In the genomic region with DNA sequence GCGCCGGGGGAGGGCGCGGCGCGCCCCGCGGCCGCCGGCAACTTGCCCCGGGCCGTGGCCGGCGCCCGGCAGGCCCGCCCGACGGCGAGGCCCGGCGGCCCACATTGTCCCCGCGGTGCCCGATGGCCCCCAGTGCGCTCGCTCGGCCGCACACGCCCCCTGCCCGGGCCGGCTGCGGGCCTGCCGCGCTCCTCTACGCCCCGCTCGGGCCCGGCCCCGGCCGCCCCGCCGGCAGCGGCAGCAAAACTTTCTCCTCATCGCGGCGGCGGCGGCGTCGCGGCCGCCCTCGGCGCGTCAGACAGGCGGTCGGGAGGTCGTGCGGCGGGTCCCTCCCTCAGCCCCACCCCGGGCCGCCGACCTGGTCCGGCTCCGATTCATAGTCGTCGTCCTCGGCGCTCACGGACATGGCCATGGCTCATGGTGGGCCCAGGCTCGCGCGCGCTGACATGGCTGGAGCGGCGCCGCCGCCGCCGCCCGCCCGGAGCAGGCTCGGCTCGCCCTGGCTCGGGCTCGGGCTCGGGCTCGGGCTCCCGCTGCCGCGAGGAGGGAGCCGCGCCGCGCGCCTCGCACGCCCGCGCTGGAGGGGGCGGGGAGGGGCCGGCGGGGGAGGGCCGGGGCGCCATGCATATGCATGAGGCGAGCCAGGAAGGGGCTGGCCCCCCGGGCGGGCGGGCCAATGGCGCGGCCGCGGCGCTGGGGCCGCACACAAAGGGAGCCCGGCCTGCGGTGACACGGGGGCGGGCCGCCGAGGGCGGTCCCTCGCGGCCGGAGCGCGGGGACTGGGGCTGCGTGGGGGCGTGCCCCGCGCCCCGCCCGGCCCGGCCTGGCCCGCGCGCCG, we compare ENCODE assay signal across 8 cellular contexts.
DNase-seq lines count a peak whose midpoint lies in the region; ATAC-seq and TF ChIP-seq lines count a peak whose summit lies in the region.

No MANE protein-coding gene starts in this region.

- ATAC-seq in GM19324 (IDR thresholded peaks at IDR 0.05; ENCODE audit: low FRiP score, unreplicated experiment): peak; percentile 88
- ATAC-seq in HG03442 (IDR thresholded peaks at IDR 0.05; ENCODE audit: unreplicated experiment): peak; percentile 77
- ATAC-seq in activated CD8-positive, alpha-beta T cell treated with anti-CD3 and anti-CD28 coated beads for 36 hours: peak; percentile 92

- H3K23ac ChIP-seq in mesendoderm (ENCODE audit: low read length): no peak overlapping the region

- no peak overlapping the region for H4K8ac ChIP-seq in mesendoderm (ENCODE audit: low read depth, low read length)

- peak overlapping the region; percentile 75 for H3K27ac ChIP-seq in mesendoderm (ENCODE audit: low read depth, low read length)

- no CpG with 5 or more reads among the region's 138 CpGs for WGBS in mesendoderm (ENCODE audit: extremely low coverage, insufficient coverage, low lambda C conversion rate)

- TF ChIP-seq CTCF in CD14-positive monocyte (IDR thresholded peaks at IDR 0.05): no peak
- no peak for TF ChIP-seq CTCF in activated CD8-positive, alpha-beta T cell treated with anti-CD3 and anti-CD28 coated beads for 36 hours (IDR thresholded peaks at IDR 0.05)

- no peaks in the 10 kb centered on the region for H3K36me3 ChIP-seq in mesendoderm (ENCODE audit: control insufficient read depth, insufficient read depth, low read length)

- peaks cover 4 to 9% of the 10 kb centered on the region in 2 donors for H3K36me3 Mint-ChIP-seq in CD14-positive monocyte
- peaks cover 19% of the 10 kb centered on the region for H3K36me3 Mint-ChIP-seq in activated CD8-positive, alpha-beta T cell treated with anti-CD3 and anti-CD28 coated beads for 36 hours (ENCODE audit: low read depth)

- CTCF ChIA-PET in activated CD8-positive, alpha-beta T cell treated with anti-CD3 and anti-CD28 coated beads for 36 hours (lab: Charles Lee): interaction anchor here (3.3 kb wide), 1 partner anchor 11 kb away, joined by 16 read pairs; no protein-coding TSS in a partner anchor

- H3K4me2 ChIP-seq in mesendoderm (ENCODE audit: low read length): peak overlapping the region; percentile 89

- no peak overlapping the region for H4K5ac ChIP-seq in mesendoderm (ENCODE audit: low read length)

- H3K56ac ChIP-seq in mesendoderm (ENCODE audit: low read length): peak overlapping the region; percentile 89

- peaks cover 7% of the 10 kb centered on the region for H3K4me1 ChIP-seq in mesendoderm (ENCODE audit: control insufficient read depth, low read depth, low read length)

- DNase-seq in CD14-positive monocyte (ENCODE audit: low spot score): peak; percentile 85
- peak; percentile 94 for DNase-seq in NCI-H748 (lab: John Stamatoyannopoulos, UW; ENCODE audit: unreplicated experiment)
- DNase-seq in activated CD8-positive, alpha-beta T cell treated with anti-CD3 and anti-CD28 coated beads for 36 hours: peak; percentile 90
- peak; percentile 81 for DNase-seq in effector CD8-positive, alpha-beta T cell (lab: John Stamatoyannopoulos, UW)
- DNase-seq in mesendoderm: peak; percentile 91
- DNase-seq in stimulated activated CD8-positive, alpha-beta memory T cell treated with anti-CD3 and anti-CD28 coated beads, Interleukin-12 subunit alpha, Interleukin-12 subunit beta, amount 100 ng/mL, for 24 hours (ENCODE audit: extremely low read depth): peak; percentile 71

- H3K9ac ChIP-seq in mesendoderm (ENCODE audit: low read length): peak overlapping the region; percentile 82

- H2BK120ac ChIP-seq in mesendoderm (ENCODE audit: low read depth, low read length): no peak overlapping the region

- peak overlapping the region; percentile 49 for H3K4me3 ChIP-seq in mesendoderm (ENCODE audit: low read length)

- no peaks in the 10 kb centered on the region for H3K9me3 Mint-ChIP-seq in CD14-positive monocyte
- H3K9me3 Mint-ChIP-seq in activated CD8-positive, alpha-beta T cell treated with anti-CD3 and anti-CD28 coated beads for 36 hours: no peaks in the 10 kb centered on the region

- intact Hi-C loops in CD14-positive monocyte (cut with micrococcal nuclease): loop anchor here in 1 of 2 donors (10.0 kb wide), 1 partner anchor 72 kb away; no protein-coding TSS in a partner anchor
- intact Hi-C loops in activated CD8-positive, alpha-beta T cell treated with anti-CD3 and anti-CD28 coated beads for 36 hours (cut with micrococcal nuclease): loop anchor here (10.0 kb wide), 1 partner anchor 112 kb away; the partner anchor contains the start of gene ANAPC5

- H3K27me3 ChIP-seq in mesendoderm (ENCODE audit: insufficient read depth, low read length, poor library complexity): no peaks in the 10 kb centered on the region

- peak overlapping the region; percentile 86 for H3K18ac ChIP-seq in mesendoderm (ENCODE audit: low read length)

- H2BK5ac ChIP-seq in mesendoderm (ENCODE audit: low read length): no peak overlapping the region

- peaks cover 44% of the 10 kb centered on the region for H3K4me1 Mint-ChIP-seq in CD14-positive monocyte
- H3K4me1 Mint-ChIP-seq in activated CD8-positive, alpha-beta T cell treated with anti-CD3 and anti-CD28 coated beads for 36 hours (ENCODE audit: low read depth): peaks cover 28% of the 10 kb centered on the region

- H3K27ac Mint-ChIP-seq in CD14-positive monocyte: no peak overlapping the region
- H3K27ac Mint-ChIP-seq in activated CD8-positive, alpha-beta T cell treated with anti-CD3 and anti-CD28 coated beads for 36 hours: no peak overlapping the region

- peaks cover 0 to 4% (median 4%) of the 10 kb centered on the region in 3 donors for H3K27me3 Mint-ChIP-seq in CD14-positive monocyte (ENCODE audit: low read depth in 3 of 3)
- no peaks in the 10 kb centered on the region for H3K27me3 Mint-ChIP-seq in activated CD8-positive, alpha-beta T cell treated with anti-CD3 and anti-CD28 coated beads for 36 hours

- no peak overlapping the region for H2BK15ac ChIP-seq in mesendoderm (replicated peaks; ENCODE audit: low read depth)

- peaks cover 24% of the 10 kb centered on the region for H3K79me2 ChIP-seq in mesendoderm (ENCODE audit: control insufficient read depth, insufficient read depth, low read length)

- peaks cover 18% of the 10 kb centered on the region for H3K79me1 ChIP-seq in mesendoderm (ENCODE audit: low read length)

- H3K4ac ChIP-seq in mesendoderm (ENCODE audit: low read depth, low read length): no peak overlapping the region

- no peak overlapping the region for H2AK5ac ChIP-seq in mesendoderm (ENCODE audit: low read length)

- H3K4me3 Mint-ChIP-seq in CD14-positive monocyte: peak overlapping the region in 1 of 2 donors; percentile 51
- peak overlapping the region; percentile 49 for H3K4me3 Mint-ChIP-seq in activated CD8-positive, alpha-beta T cell treated with anti-CD3 and anti-CD28 coated beads for 36 hours

- POLR2A ChIA-PET in activated CD8-positive, alpha-beta T cell treated with anti-CD3 and anti-CD28 coated beads for 36 hours (lab: Charles Lee): interaction anchor here (0.6 to 1.3 kb wide), 4 partner anchors 12 to 159 kb away, joined by 3 to 5 read pairs (median 3); partner anchors contain the start of gene ORAI1

Comparison
In these comparisons a context has a peak if more than half of its experiments do, and no peak if none do; other contexts are left out.
1. Peak in every context shown above with its lines: DNase-seq, ATAC-seq, H3K4me3 ChIP-seq and H3K27ac ChIP-seq.